Comparison of ENCODE assay signal across 8 cellular contexts in the genomic region with DNA sequence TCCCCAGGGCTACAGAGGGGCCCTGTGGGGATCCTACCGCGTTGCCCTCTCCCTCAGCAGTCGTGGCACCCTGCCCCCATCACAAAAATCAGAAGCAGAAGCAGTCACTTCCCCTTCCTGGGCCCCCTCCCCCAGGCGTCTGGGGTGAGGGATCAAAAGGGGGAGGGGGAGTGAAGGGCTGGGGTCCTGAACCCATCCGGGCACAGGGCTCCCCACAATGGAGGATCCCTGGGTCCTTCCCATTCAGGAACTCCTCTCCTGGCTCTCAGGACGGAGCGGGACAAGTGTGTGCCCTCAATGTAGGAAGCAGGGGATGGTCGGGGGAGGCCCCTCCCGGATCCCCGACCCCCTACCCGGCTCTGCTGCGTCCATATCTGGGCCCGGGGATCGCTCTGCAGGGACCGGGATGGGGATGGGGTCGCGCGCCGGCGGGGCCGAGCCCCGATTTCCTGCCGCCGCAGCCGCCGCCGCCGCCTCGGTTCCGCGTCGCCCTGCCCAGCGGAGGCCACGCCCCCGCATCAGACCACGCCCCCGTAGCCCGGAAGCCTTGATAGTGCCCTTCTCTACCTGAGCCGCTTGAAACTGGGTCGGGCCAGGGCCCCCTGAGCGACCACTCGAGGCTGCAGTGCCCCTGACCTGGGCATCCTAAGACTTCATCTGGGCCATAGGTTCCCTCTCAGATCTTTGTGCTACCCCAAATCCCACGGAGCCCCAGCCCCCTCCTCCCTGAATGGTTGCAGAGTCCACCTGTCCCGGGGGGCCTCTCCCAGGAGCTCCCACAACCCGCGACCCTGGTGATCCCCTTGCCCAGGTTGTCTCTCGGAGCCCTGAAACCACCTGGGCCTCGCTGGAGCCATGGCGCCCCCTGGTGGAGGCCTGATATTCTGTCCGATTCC. TPM values are rescaled to one million over a fixed set of nuclear protein-coding genes. Genes with fewer than 3 reads are reported as not detected.
DNase-seq lines count a peak whose midpoint lies in the region; ATAC-seq and TF ChIP-seq lines count a peak whose summit lies in the region.

Gene GMIP (minus strand): TSS at position 500 of the 896 bp plus-strand sequence. CDS start 128 bp downstream, at position 372.

- no TSS peak for BruUV-seq in A673 (replicated peaks; lab: Mats Ljungman, UMichigan)

- no peaks in the 10 kb centered on the region for H3K4me1 ChIP-seq in A673 (ENCODE audit: insufficient read depth, low read length, poor library complexity, severe bottlenecking)
- peaks cover 14% of the 10 kb centered on the region for H3K4me1 ChIP-seq in lower lobe of right lung

- H3K27ac ChIP-seq in A673 (ENCODE audit: low read depth, low read length, poor library complexity, severe bottlenecking) (peak within 1 kb of the TSS; percentile 58), dorsolateral prefrontal cortex (peak within 1 kb of the TSS in 42 of 59 donors; percentile 15 to 84 (median 54)), lower lobe of right lung (peak within 1 kb of the TSS; percentile 91)

- peak; percentile 85 for ATAC-seq in GM18511 (IDR thresholded peaks at IDR 0.05; ENCODE audit: unreplicated experiment)
- peak; percentile 79 for ATAC-seq in HG03066 (IDR thresholded peaks at IDR 0.05; ENCODE audit: low read depth, unreplicated experiment)
- ATAC-seq in lower lobe of right lung, result peak; percentile 92 to 95

- H3K9me3 ChIP-seq in A673 (ENCODE audit: low read depth, low read length, poor library complexity, severe bottlenecking), result no peaks in the 10 kb centered on the region
- no peaks in the 10 kb centered on the region for H3K9me3 ChIP-seq in lower lobe of right lung

- H3K27me3 ChIP-seq in A673 (replicated peaks; ENCODE audit: insufficient read depth, low read depth, low read length, poor library complexity), result no peaks in the 10 kb centered on the region
- no peaks in the 10 kb centered on the region for H3K27me3 ChIP-seq in dorsolateral prefrontal cortex
- no peaks in the 10 kb centered on the region for H3K27me3 ChIP-seq in lower lobe of right lung (ENCODE audit: low read depth)

- intact Hi-C loops in A673 (cut with micrococcal nuclease; ENCODE audit: unreplicated experiment), result loop anchor here (1.0 kb wide), 1 partner anchor 111 kb away; no protein-coding TSS in a partner anchor
- intact Hi-C loops in dorsolateral prefrontal cortex (cut with DNase I), result loop anchor here (1.0 to 5.0 kb wide), 2 partner anchors 111 kb away; no protein-coding TSS in a partner anchor
- intact Hi-C loops in lower lobe of right lung (cut with DNase I), result no loop called here

- peak; percentile 96 for TF ChIP-seq CTCF in A673 (conservative IDR thresholded peaks at IDR 0.05; ENCODE audit: low read depth, low read length)
- TF ChIP-seq CTCF in dorsolateral prefrontal cortex (IDR thresholded peaks at IDR 0.05 in 54 of 56, conservative IDR thresholded peaks at IDR 0.05 in 2 of 56; ENCODE audit: low read depth in 1 of 56, partially characterized antibody in 56 of 56), result peak; percentile 76 to 94 (median 88)
- TF ChIP-seq CTCF in lower lobe of right lung (IDR thresholded peaks at IDR 0.05), result peak; percentile 88

- POLR2A ChIA-PET in A673 (lab: Charles Lee; ENCODE audit: low non-redundant PET), result no interaction called here

- H3K4me3 ChIP-seq in A673 (ENCODE audit: low read depth, low read length, poor library complexity, severe bottlenecking) (peak within 1 kb of the TSS; percentile 79), dorsolateral prefrontal cortex (peak within 1 kb of the TSS; percentile 46 to 84 (median 68)), lower lobe of right lung (peak within 1 kb of the TSS; percentile 93)

- DNase-seq in A673 (ENCODE audit: low spot score), result peak; percentile 66
- peak; percentile 24 for DNase-seq in NCI-H526 treated with DMSO at 0.1 percent for 48 hours (lab: John Stamatoyannopoulos, UW)
- peak; percentile 89 for DNase-seq in activated CD4-positive, alpha-beta T cell treated with anti-CD3 and anti-CD28 coated beads, Interleukin-2, amount 50 U/mL, for 1 hour
- DNase-seq in dorsolateral prefrontal cortex, result peak in 9 of 10 donors; percentile 58 to 78 (median 68)
- peak; percentile 90 for DNase-seq in lower lobe of right lung
- DNase-seq in stimulated activated CD4-positive, alpha-beta T cell treated with anti-CD3 and anti-CD28 coated beads, TNF-alpha, amount 100 ng/mL, for 48 hours (ENCODE audit: low read depth in 3 of 3), result peak; percentile 69 to 88 (median 72)

- peaks cover 29% of the 10 kb centered on the region for H3K36me3 ChIP-seq in A673 (ENCODE audit: insufficient read depth, low read length, poor library complexity, severe bottlenecking)
- peaks cover 63% of the 10 kb centered on the region for H3K36me3 ChIP-seq in lower lobe of right lung

- CTCF ChIA-PET in A673 (lab: Charles Lee), result interaction anchor here (0.6 kb wide), 1 partner anchor 515 kb away, joined by 12 read pairs; no protein-coding TSS in a partner anchor

RNA-seq across cellular contexts. Expression of gene GMIP, which starts in this region (rescaled TPM):
- total RNA-seq in A673 (2021) (9.0 and 10.9 TPM in 2 replicates), dorsolateral prefrontal cortex (10 to 100 TPM in 57 of 120 experiments, 1 to 10 TPM in 63; 5.0 to 20.2 (median 9.8) TPM), lower lobe of right lung (54.4 TPM)

Comparison
In these comparisons a context has a peak if more than half of its experiments do, and no peak if none do; other contexts are left out.
1. Peak in every context shown above with its lines: DNase-seq, ATAC-seq, H3K4me3 ChIP-seq and H3K27ac ChIP-seq.
2. DNase-seq: peak in every context shown above with its lines; median percentile 90 in lower lobe of right lung; 89 in activated CD4-positive, alpha-beta T cell treated with anti-CD3 and anti-CD28 coated beads, Interleukin-2, amount 50 U/mL, for 1 hour; 72 in stimulated activated CD4-positive, alpha-beta T cell treated with anti-CD3 and anti-CD28 coated beads, TNF-alpha, amount 100 ng/mL, for 48 hours; 68 in dorsolateral prefrontal cortex; 66 in A673; 24 in NCI-H526 treated with DMSO at 0.1 percent for 48 hours.